ENCODE assay signal across 15 cellular contexts in the genomic region with DNA sequence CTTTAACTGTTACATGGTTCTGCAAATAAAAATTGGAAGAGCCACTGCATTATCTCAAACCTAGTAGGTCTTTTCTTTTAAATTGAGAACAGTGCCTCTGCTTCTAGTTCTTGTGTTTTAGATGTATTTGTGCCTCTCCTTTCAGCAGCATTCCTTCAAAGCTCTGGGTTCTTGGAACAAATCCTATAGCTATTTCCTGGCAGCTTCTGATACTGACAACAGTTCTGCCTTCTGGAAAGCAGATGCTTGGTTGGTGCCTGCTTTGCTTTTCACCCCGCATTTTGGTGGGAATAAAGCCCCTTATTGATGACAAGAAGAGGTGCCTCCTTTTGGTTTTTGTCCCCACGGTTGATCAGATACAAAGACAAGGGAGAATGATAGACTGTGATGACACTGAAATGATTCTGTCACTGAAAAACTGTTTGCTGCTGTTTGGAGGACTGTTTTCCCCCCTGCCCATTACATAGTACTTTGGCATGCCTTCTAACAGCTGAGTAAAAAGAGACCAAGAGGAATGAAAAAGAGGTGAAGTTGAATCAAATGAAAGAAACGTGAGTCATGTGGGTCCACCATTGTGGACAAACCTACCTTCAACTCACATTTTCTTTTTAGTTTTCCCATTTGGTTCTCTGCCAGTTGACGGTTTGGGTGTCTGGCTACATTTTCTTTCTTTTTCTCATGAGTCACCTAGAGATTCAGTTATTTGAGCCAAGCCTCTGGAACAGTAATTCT. TPM values are rescaled to one million over a fixed set of nuclear protein-coding genes. Genes with fewer than 3 reads are reported as not detected.
DNase-seq lines count a peak whose midpoint lies in the region; ATAC-seq and TF ChIP-seq lines count a peak whose summit lies in the region.
"Had no signal": no experiment of that assay in that cellular context is flagged by ENCODE, and none has a peak within 500 bp of the region (broad histone marks: within the 10 kb centered on the region; RNA-seq: fewer than 3 reads in every experiment).

No MANE protein-coding gene starts in this region.

- H3K79me2 ChIP-seq in osteoblast (ENCODE audit: insufficient read depth, low read length) = peaks cover 7% of the 10 kb centered on the region

- H3K4me1 ChIP-seq in osteoblast (ENCODE audit: insufficient read depth, low read length) = peaks cover 28% of the 10 kb centered on the region

- H3K9me3 ChIP-seq in osteoblast (ENCODE audit: low read depth, low read length) = no peaks in the 10 kb centered on the region
- H3K9me3 ChIP-seq: gastroesophageal sphincter had no signal

- CTCF ChIA-PET in RWPE1 (lab: Yijun Ruan, JAX) = interaction anchor here (0.7 kb wide), 1 partner anchor 563 kb away, joined by 6 read pairs; no protein-coding TSS in a partner anchor

- DNase-seq in ELR (ENCODE audit: low read depth) (peak; percentile 71), RWPE1 (ENCODE audit: low spot score) (peak; percentile 25), epithelial cell of prostate (ENCODE audit: low read depth, low spot score) (no peak), osteoblast (ENCODE audit: insufficient read length, low spot score, missing footprints) (peak; percentile 69), T-helper 2 cell (no peak), nucleus accumbens (lab: John Stamatoyannopoulos, UW) (no peak), SW 1271 (lab: John Stamatoyannopoulos, UW) (no peak)
- DNase-seq: activated CD4-positive, alpha-beta T cell treated with anti-CD3 and anti-CD28 coated beads, Interleukin-2, amount 50 U/mL, for 4 hours; activated effector memory CD4-positive, alpha-beta T cell treated with Interleukin-2 at 50 U/mL for 16 hours; kidney glomerular epithelial cell; naive thymus-derived CD4-positive, alpha-beta T cell; T-cell had no signal

- POLR2A ChIA-PET in RWPE1 (lab: Yijun Ruan, JAX; ENCODE audit: low non-redundant PET) = no interaction called here

- no peak overlapping the region for H3K4me3 ChIP-seq in osteoblast (ENCODE audit: insufficient read depth, low read length)
- H3K4me3 ChIP-seq: gastroesophageal sphincter had no signal

- H3K4me2 ChIP-seq in osteoblast (ENCODE audit: insufficient read depth, low read length) = peak overlapping the region; percentile 45

- TF ChIP-seq CTCF in RWPE1 (conservative IDR thresholded peaks at IDR 0.05; ENCODE audit: low read depth) (no peak), osteoblast (IDR thresholded peaks at IDR 0.05; ENCODE audit: extremely low read depth, low read depth, low read length) (no peak)

- no peaks in the 10 kb centered on the region for H4K20me1 ChIP-seq in osteoblast (ENCODE audit: insufficient read depth, low read length)

- no peak for ATAC-seq in GM19324 (IDR thresholded peaks at IDR 0.05; ENCODE audit: low FRiP score, unreplicated experiment)
- ATAC-seq: gastroesophageal sphincter; naive thymus-derived CD4-positive, alpha-beta T cell; T-cell had no signal

- peak overlapping the region; percentile 90 for H3K27ac ChIP-seq in RWPE1
- H3K27ac ChIP-seq in epithelial cell of prostate = peak overlapping the region; percentile 29
- H3K27ac ChIP-seq in osteoblast (ENCODE audit: low read depth, low read length) = peak overlapping the region; percentile 63
- H3K27ac ChIP-seq: gastroesophageal sphincter, HL-60 had no signal

- peaks cover 36% of the 10 kb centered on the region for H3K36me3 ChIP-seq in osteoblast (ENCODE audit: insufficient read depth, low read length)

- H2AFZ ChIP-seq in osteoblast (ENCODE audit: low read length) = peak overlapping the region; percentile 39

- H3K27me3 ChIP-seq in osteoblast (ENCODE audit: insufficient read depth, low read length) = no peaks in the 10 kb centered on the region
- H3K27me3 ChIP-seq: gastroesophageal sphincter had no signal

RNA-seq across cellular contexts. Expression of a gene that starts 5.6 kb away (rescaled TPM):
- total RNA-seq in osteoblast = 8.3 and 9.4 TPM in 2 replicates

RNA-seq across cellular contexts. Expression of a gene that starts 5.7 kb away (rescaled TPM):
- total RNA-seq in osteoblast = 98.1 and 106 TPM in 2 replicates

Comparison
In these comparisons a context has a peak if more than half of its experiments do, and no peak if none do; other contexts are left out.
1. DNase-seq: peak in ELR (single experiment), RWPE1 (single experiment) and osteoblast (single experiment); none in epithelial cell of prostate (single experiment), T-helper 2 cell (0 of 5), nucleus accumbens (0 of 56) and SW 1271 (0 of 2).
2. H3K27ac ChIP-seq: peak in every context shown above with its lines; median percentile 90 in RWPE1; 63 in osteoblast; 29 in epithelial cell of prostate.